Comparison of ENCODE assay signal across 14 cellular contexts in the genomic region with DNA sequence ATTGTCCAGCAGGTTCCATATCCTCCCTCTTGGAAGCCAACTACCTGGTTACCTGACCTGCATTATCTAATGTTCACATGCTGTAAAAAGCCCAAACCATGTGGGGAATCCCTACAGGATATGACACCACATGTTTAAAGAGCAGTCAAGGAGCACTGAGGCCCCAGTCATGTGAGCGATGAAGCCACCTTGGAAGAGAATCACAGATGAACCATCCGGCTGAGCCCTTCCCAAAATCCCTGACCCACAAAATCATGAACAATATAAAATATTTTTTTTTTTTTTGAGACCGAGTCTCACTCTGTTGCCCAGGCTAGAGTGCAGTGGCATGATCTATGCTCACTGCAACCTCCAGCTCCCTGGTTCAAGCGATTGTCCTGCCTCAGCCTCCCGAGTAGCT. TPM values are rescaled to one million over a fixed set of nuclear protein-coding genes. Genes with fewer than 3 reads are reported as not detected.
A peak's percentile ranks its signal among the peaks of the same experiment; 100 is the strongest.
DNase-seq lines count a peak whose midpoint lies in the region; ATAC-seq, FAIRE-seq and TF ChIP-seq lines count a peak whose summit lies in the region.
"Had no signal": no experiment of that assay in that cellular context is flagged by ENCODE, and none has a peak within 500 bp of the region (broad histone marks: within the 10 kb centered on the region; RNA-seq: fewer than 3 reads in every experiment).

No MANE protein-coding gene starts in this region.

- TF ChIP-seq RAD21 in HepG2 (CRISPR knock-in tag; IDR thresholded peaks at IDR 0.05) = no peak

- H3K27ac ChIP-seq in HepG2 (ENCODE audit: extremely low read length, insufficient read depth, low read length) = no peak overlapping the region
- H3K27ac ChIP-seq: A549, C4-2B, GM23248 had no signal

- no peak overlapping the region for H3K4me2 ChIP-seq in HepG2 (ENCODE audit: low read depth, low read length)
- H3K4me2 ChIP-seq: A549 had no signal

- WGBS in HepG2 (ENCODE audit: low lambda C conversion rate) = 43% methylated on average over 5 of the region's 5 CpGs

- H3K4me1 ChIP-seq in adipocyte (ENCODE audit: control insufficient read depth, insufficient read depth, low read length) = peaks cover 45% of the 10 kb centered on the region
- H3K4me1 ChIP-seq in HepG2 (ENCODE audit: insufficient read depth, low read length) = peaks cover 27% of the 10 kb centered on the region
- H3K4me1 ChIP-seq: BE2C had no signal

- peak; percentile 22 for DNase-seq in stimulated activated naive CD8-positive, alpha-beta T cell treated with anti-CD3 and anti-CD28 coated beads, Interleukin-15, Interleukin-2, amounts not matched to agents 100 U/mL and 50 U/mL, for 24 hours
- no peak for DNase-seq in stimulated activated naive CD8-positive, alpha-beta T cell treated with anti-CD3 and anti-CD28 coated beads, Interleukin-15, amount 100 ng/mL, for 72 hours
- no peak for DNase-seq in adipocyte (ENCODE audit: low read depth)
- no peak for DNase-seq in HepG2 (ENCODE audit: low spot score)
- DNase-seq in NCI-H2107 (lab: John Stamatoyannopoulos, UW) = no peak
- DNase-seq: BE2C, DMS79, GM23248, H7 had no signal

- H3K79me2 ChIP-seq in HepG2 (ENCODE audit: insufficient read depth, low read length) = no peaks in the 10 kb centered on the region

- H3K27ac Mint-ChIP-seq in stimulated activated naive CD8-positive, alpha-beta T cell treated with anti-CD3 and anti-CD28 coated beads, Interleukin-15, amount 100 ng/mL, for 72 hours = peak overlapping the region in 1 of 2 donors; percentile 28

- H3K4me1 Mint-ChIP-seq in stimulated activated naive CD8-positive, alpha-beta T cell treated with anti-CD3 and anti-CD28 coated beads, Interleukin-15, amount 100 ng/mL, for 72 hours = peaks cover 55% of the 10 kb centered on the region

- H3K4me3 Mint-ChIP-seq in stimulated activated naive CD8-positive, alpha-beta T cell treated with anti-CD3 and anti-CD28 coated beads, Interleukin-15, amount 100 ng/mL, for 72 hours = no peak overlapping the region

- TF ChIP-seq CTCF in HepG2 (CRISPR knock-in tag; IDR thresholded peaks at IDR 0.05) = no peak

- no peak overlapping the region for H3K9ac ChIP-seq in adipocyte (ENCODE audit: low read length)
- no peak overlapping the region for H3K9ac ChIP-seq in HepG2 (ENCODE audit: insufficient read depth, low read depth, low read length)
- H3K9ac ChIP-seq: GM23248 had no signal

- H4K20me1 ChIP-seq in HepG2 (ENCODE audit: insufficient read depth, low read length) = no peaks in the 10 kb centered on the region

- no peak for TF ChIP-seq POLR2A in HepG2 (IDR thresholded peaks at IDR 0.05; ENCODE audit: insufficient read depth in 1 of 2, low read depth in 2 of 2, low read length in 2 of 2)

- CTCF ChIA-PET in HepG2 (lab: Yijun Ruan, JAX; ENCODE audit: low intra/inter-chr PET ratio, low total read pairs) = no interaction called here

- intact Hi-C loops in HepG2 (cut with micrococcal nuclease; ENCODE audit: unreplicated experiment) = no loop called here

- no peak for FAIRE-seq in HepG2 (lab: Jason Lieb, UNC)
- FAIRE-seq: A549, GM12878, GM18507 had no signal

- H3K27me3 ChIP-seq in adipocyte (replicated peaks; ENCODE audit: control insufficient read depth, insufficient read depth, low read length) = no peaks in the 10 kb centered on the region
- peaks cover 0 to 13% of the 10 kb centered on the region in 2 experiments; a peak in 3 of 5 replicates for H3K27me3 ChIP-seq in HepG2 (ENCODE audit: control insufficient read depth in 1 of 2, insufficient read depth in 2 of 2, low read length in 2 of 2)
- H3K27me3 ChIP-seq: BE2C had no signal

- H3K9me3 ChIP-seq in adipocyte (ENCODE audit: control insufficient read depth, low read length) = peaks cover 14% of the 10 kb centered on the region
- peaks cover 13% of the 10 kb centered on the region for H3K9me3 ChIP-seq in HepG2 (ENCODE audit: low read length)

- H2AFZ ChIP-seq in HepG2 (ENCODE audit: low read length) = no peak overlapping the region
- H2AFZ ChIP-seq: GM23248 had no signal

- ATAC-seq in stimulated activated naive CD8-positive, alpha-beta T cell treated with anti-CD3 and anti-CD28 coated beads, Interleukin-15, Interleukin-2, amounts not matched to agents 100 U/mL and 50 U/mL, for 24 hours = no peak
- no peak for ATAC-seq in stimulated activated naive CD8-positive, alpha-beta T cell treated with anti-CD3 and anti-CD28 coated beads, Interleukin-15, amount 100 ng/mL, for 72 hours
- ATAC-seq in HepG2 (no peak), GM19455 (IDR thresholded peaks at IDR 0.05; ENCODE audit: unreplicated experiment) (no peak)
- ATAC-seq: A549, GM12878 had no signal

- TF ChIP-seq EP300 in HepG2 (IDR thresholded peaks at IDR 0.05; ENCODE audit: low read depth in 2 of 2, low read length in 2 of 2) = no peak
- TF ChIP-seq EP300 in HepG2 (CRISPR knock-in tag; IDR thresholded peaks at IDR 0.05; ENCODE audit: borderline replicate concordance) = no peak

- peaks cover 6 to 9% of the 10 kb centered on the region in 2 donors for H3K9me3 Mint-ChIP-seq in stimulated activated naive CD8-positive, alpha-beta T cell treated with anti-CD3 and anti-CD28 coated beads, Interleukin-15, amount 100 ng/mL, for 72 hours

- H3K27me3 Mint-ChIP-seq in stimulated activated naive CD8-positive, alpha-beta T cell treated with anti-CD3 and anti-CD28 coated beads, Interleukin-15, amount 100 ng/mL, for 72 hours = no peaks in the 10 kb centered on the region

- BruUV-seq in HepG2 (replicated peaks; lab: Mats Ljungman, UMichigan) = no TSS peak

- H3K36me3 ChIP-seq in adipocyte (ENCODE audit: control insufficient read depth, insufficient read depth, low read length, severe bottlenecking) = no peaks in the 10 kb centered on the region
- H3K36me3 ChIP-seq in HepG2 (replicated peaks in 1 of 2; ENCODE audit: control insufficient read depth in 1 of 2, insufficient read depth in 2 of 2, low read length in 2 of 2) = no peaks in the 10 kb centered on the region
- H3K36me3 ChIP-seq: BE2C had no signal

- H3K4me3 ChIP-seq in adipocyte (ENCODE audit: low read length) (peak overlapping the region; percentile 35), HepG2 (replicated peaks in 1 of 3; ENCODE audit: insufficient read depth in 1 of 3, low read depth in 2 of 3, low read length in 3 of 3) (no peak overlapping the region)
- H3K4me3 ChIP-seq: A549, GM12878, GM23248 had no signal

- in situ Hi-C loops in HepG2 (cut with HindIII; ENCODE audit: extremely low pct_ligation_motif_present, low pct_unique_long_range_greater_than_20kb) = no loop called here

- POLR2A ChIA-PET in HepG2 (lab: Yijun Ruan, JAX) = no interaction called here

TF ChIP-seq in HepG2, 621 proteins besides CTCF, POLR2A, EP300 and RAD21 (continues in another document):
- TF ChIP-seq SALL1 (CRISPR knock-in tag; IDR thresholded peaks at IDR 0.05) (no peak), RNF2 (conservative IDR thresholded peaks at IDR 0.05; ENCODE audit: low read depth) (no peak), SMARCE1 (IDR thresholded peaks at IDR 0.05; ENCODE audit: borderline replicate concordance) (no peak), EEA1 (CRISPR knock-in tag; IDR thresholded peaks at IDR 0.05; ENCODE audit: borderline replicate concordance) (no peak)

RNA-seq across cellular contexts. Expression of a gene that starts 10.6 kb away (rescaled TPM):
- 0.11 TPM in 2 replicates for total RNA-seq in HepG2 (2016; rRNA removed; fragmentation: Illumina TruSeq; extraction: Trizol)
- total RNA-seq in HepG2 (2016; cell fraction: cytosol; rRNA removed; fragmentation: Illumina TruSeq; extraction: Trizol; ENCODE audit: low read depth) = not detected in 2 replicates
- total RNA-seq in HepG2 (2016; cell fraction: insoluble cytoplasmic fraction; rRNA removed; fragmentation: Illumina TruSeq; extraction: Trizol) = 0.09 TPM in 1 of 2 replicates, not detected in the other
- not detected in 2 replicates for total RNA-seq in HepG2 (2016; cell fraction: membrane; rRNA removed; fragmentation: Illumina TruSeq; extraction: Trizol)
- not detected in 2 replicates for total RNA-seq in HepG2 (2016; cell fraction: nucleus; rRNA removed; fragmentation: Illumina TruSeq; extraction: Trizol)
- polyA plus RNA-seq in HepG2 (2011; rRNA removed) = 0.17 and 0.48 TPM in 2 replicates
- polyA plus RNA-seq in HepG2 (2011; cell fraction: cytosol; rRNA removed) = 0.19 and 0.23 TPM in 2 replicates
- polyA plus RNA-seq in HepG2 (2011; cell fraction: nucleus; rRNA removed) = 1.3 and 1.5 TPM in 2 replicates
- polyA plus RNA-seq in HepG2 (2012) = 0.21 and 0.31 TPM in 2 replicates
- polyA plus RNA-seq in HepG2 (2016; cell fraction: cytosol; fragmentation: Illumina TruSeq; extraction: Trizol; ENCODE audit: low read depth) = not detected in 2 replicates
- polyA plus RNA-seq in HepG2 (2016; cell fraction: insoluble cytoplasmic fraction; fragmentation: Illumina TruSeq; extraction: Trizol; ENCODE audit: low read depth) = not detected in 2 replicates
- not detected in 2 replicates for polyA plus RNA-seq in HepG2 (2016; cell fraction: membrane; fragmentation: Illumina TruSeq; extraction: Trizol; ENCODE audit: low read depth)
- not detected in 2 replicates for polyA plus RNA-seq in HepG2 (2016; cell fraction: nucleus; fragmentation: Illumina TruSeq; extraction: Trizol; ENCODE audit: insufficient read depth, low read depth)
- polyA minus RNA-seq in HepG2 (2011; rRNA and poly(A)+ RNA removed; ENCODE audit: low replicate concordance) = 0.40 TPM in 2 replicates
- not detected in 2 replicates for polyA minus RNA-seq in HepG2 (2011; cell fraction: cytosol; rRNA and poly(A)+ RNA removed)
- not detected in 2 replicates for polyA minus RNA-seq in HepG2 (2011; cell fraction: nucleus; rRNA and poly(A)+ RNA removed)

RNA-seq across cellular contexts. Expression of a gene that starts 59.4 kb away (rescaled TPM):
- total RNA-seq in HepG2 (2016; rRNA removed; fragmentation: Illumina TruSeq; extraction: Trizol) = 3.1 and 3.8 TPM in 2 replicates
- 0.61 and 0.71 TPM in 2 replicates for total RNA-seq in HepG2 (2016; cell fraction: cytosol; rRNA removed; fragmentation: Illumina TruSeq; extraction: Trizol; ENCODE audit: low read depth)
- total RNA-seq in HepG2 (2016; cell fraction: insoluble cytoplasmic fraction; rRNA removed; fragmentation: Illumina TruSeq; extraction: Trizol) = 3.1 and 4.3 TPM in 2 replicates
- total RNA-seq in HepG2 (2016; cell fraction: membrane; rRNA removed; fragmentation: Illumina TruSeq; extraction: Trizol) = 1.4 and 1.8 TPM in 2 replicates
- 3.2 and 3.6 TPM in 2 replicates for total RNA-seq in HepG2 (2016; cell fraction: nucleus; rRNA removed; fragmentation: Illumina TruSeq; extraction: Trizol)
- 4.8 and 5.1 TPM in 2 replicates for polyA plus RNA-seq in HepG2 (2011; rRNA removed)
- polyA plus RNA-seq in HepG2 (2011; cell fraction: cytosol; rRNA removed) = 3.1 and 3.9 TPM in 2 replicates
- polyA plus RNA-seq in HepG2 (2011; cell fraction: nucleus; rRNA removed) = 15.5 and 19.5 TPM in 2 replicates
- 3.9 and 4.4 TPM in 2 replicates for polyA plus RNA-seq in HepG2 (2012)
- polyA plus RNA-seq in HepG2 (2016; cell fraction: cytosol; fragmentation: Illumina TruSeq; extraction: Trizol; ENCODE audit: low read depth) = 0.38 and 0.41 TPM in 2 replicates
- polyA plus RNA-seq in HepG2 (2016; cell fraction: insoluble cytoplasmic fraction; fragmentation: Illumina TruSeq; extraction: Trizol; ENCODE audit: low read depth) = 2.2 and 3.1 TPM in 2 replicates
- polyA plus RNA-seq in HepG2 (2016; cell fraction: membrane; fragmentation: Illumina TruSeq; extraction: Trizol; ENCODE audit: low read depth) = 0.70 and 0.73 TPM in 2 replicates
- polyA plus RNA-seq in HepG2 (2016; cell fraction: nucleus; fragmentation: Illumina TruSeq; extraction: Trizol; ENCODE audit: insufficient read depth, low read depth) = 17.8 and 18.9 TPM in 2 replicates
- 3.4 and 9.7 TPM in 2 replicates for polyA minus RNA-seq in HepG2 (2011; rRNA and poly(A)+ RNA removed; ENCODE audit: low replicate concordance)
- 3.4 and 3.5 TPM in 2 replicates for polyA minus RNA-seq in HepG2 (2011; cell fraction: cytosol; rRNA and poly(A)+ RNA removed)
- 4.4 and 6.8 TPM in 2 replicates for polyA minus RNA-seq in HepG2 (2011; cell fraction: nucleus; rRNA and poly(A)+ RNA removed)
